Comparison of ENCODE assay signal across 16 cellular contexts in the genomic region with DNA sequence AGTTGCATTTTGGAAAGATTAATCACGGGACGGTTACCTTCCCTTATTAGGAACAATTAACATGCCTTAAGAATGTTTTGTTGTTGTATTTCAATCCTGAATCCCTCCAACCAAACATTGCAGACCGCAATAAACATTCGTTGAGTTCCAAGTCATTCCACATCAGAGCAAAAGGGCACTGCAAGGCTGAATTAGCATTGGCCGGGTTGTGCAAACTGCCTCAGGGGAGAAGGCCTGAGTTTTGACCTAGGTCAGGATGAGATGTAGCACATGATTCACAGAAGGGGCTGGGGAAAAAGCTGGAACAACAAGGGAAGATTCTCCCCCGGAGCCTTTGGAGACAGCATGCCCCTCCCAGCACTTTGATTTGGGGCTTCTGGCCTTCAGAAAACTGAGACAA.
A peak's percentile ranks its signal among the peaks of the same experiment; 100 is the strongest.
DNase-seq lines count a peak whose midpoint lies in the region; ATAC-seq and TF ChIP-seq lines count a peak whose summit lies in the region.
"Had no signal": no experiment of that assay in that cellular context is flagged by ENCODE, and none has a peak within 500 bp of the region (broad histone marks: within the 10 kb centered on the region; RNA-seq: fewer than 3 reads in every experiment).

No MANE protein-coding gene starts in this region.

- no peaks in the 10 kb centered on the region for H4K20me1 ChIP-seq in OCI-LY7 (ENCODE audit: insufficient read depth, low read length)

- H3K79me2 ChIP-seq in ACC112 (ENCODE audit: control insufficient read depth, insufficient read depth, low read length, unreplicated experiment) (no peaks in the 10 kb centered on the region), OCI-LY7 (ENCODE audit: insufficient read depth, low read depth, low read length) (no peaks in the 10 kb centered on the region)

- H3K9me3 Mint-ChIP-seq in HFFc6: no peaks in the 10 kb centered on the region
- H3K9me3 Mint-ChIP-seq: natural killer cell treated with Interleukin-12 subunit alpha and Interleukin-12 subunit beta and Interleukin-15 and Interleukin-18, amount 100 ng/mL, for 72 hours had no signal

- no peaks in the 10 kb centered on the region for H3K36me3 Mint-ChIP-seq in HFFc6 (ENCODE audit: low read depth)
- H3K36me3 Mint-ChIP-seq: natural killer cell treated with Interleukin-12 subunit alpha and Interleukin-12 subunit beta and Interleukin-15 and Interleukin-18, amount 100 ng/mL, for 72 hours had no signal

- H3K4me3 ChIP-seq in ACC112 (ENCODE audit: low read depth, low read length): no peak overlapping the region
- H3K4me3 ChIP-seq in suprapubic skin: no peak overlapping the region
- no peak overlapping the region for H3K4me3 ChIP-seq in OCI-LY7 (ENCODE audit: low read depth, low read length, poor library complexity, severe bottlenecking)

- H2AFZ ChIP-seq in ACC112 (ENCODE audit: low read length, unreplicated experiment) (peak overlapping the region; percentile 52), OCI-LY7 (ENCODE audit: low read length) (no peak overlapping the region)

- CTCF ChIA-PET in OCI-LY7 (lab: Charles Lee; ENCODE audit: unreplicated experiment): no interaction called here

- peak overlapping the region; percentile 75 for H3K4me3 Mint-ChIP-seq in HFFc6
- H3K4me3 Mint-ChIP-seq: natural killer cell treated with Interleukin-12 subunit alpha and Interleukin-12 subunit beta and Interleukin-15 and Interleukin-18, amount 100 ng/mL, for 72 hours had no signal

- H3K27me3 Mint-ChIP-seq in HFFc6 (ENCODE audit: insufficient read depth): no peaks in the 10 kb centered on the region; the same call in 1 of the 2 replicates

- H3K9me3 ChIP-seq in suprapubic skin (no peaks in the 10 kb centered on the region), OCI-LY7 (ENCODE audit: low read length) (no peaks in the 10 kb centered on the region)

- H3K4me2 ChIP-seq in OCI-LY7 (ENCODE audit: low read length): no peak overlapping the region

- H3K9me2 ChIP-seq in OCI-LY7 (ENCODE audit: insufficient read depth, low read length): no peaks in the 10 kb centered on the region

- DNase-seq in HFFc6 (peak; percentile 83), brain pericyte (ENCODE audit: low read depth, low spot score) (peak; percentile 67), mesenteric fat pad (ENCODE audit: low spot score) (peak; percentile 64), OCI-M1 (lab: John Stamatoyannopoulos, UW) (no peak), suprapubic skin (ENCODE audit: low spot score in 2 of 2) (no peak), OCI-LY7 (ENCODE audit: low spot score) (no peak)
- DNase-seq: activated CD4-positive, CD25-positive, alpha-beta regulatory T cell; COR-L47; erythroblast; left ventricle myocardium superior; NCI-H1105 treated with DMSO at 0.1 percent for 48 hours; stimulated activated naive CD4-positive, alpha-beta T cell; SW 1271 had no signal

- H3K27me3 ChIP-seq in ACC112 (ENCODE audit: insufficient read depth, low read length): no peaks in the 10 kb centered on the region
- H3K27me3 ChIP-seq in suprapubic skin: no peaks in the 10 kb centered on the region

- no TSS peak for BruUV-seq in OCI-LY7 (replicated peaks; lab: Mats Ljungman, UMichigan)

- peak overlapping the region; percentile 94 for H3K27ac Mint-ChIP-seq in HFFc6
- H3K27ac Mint-ChIP-seq: natural killer cell treated with Interleukin-12 subunit alpha and Interleukin-12 subunit beta and Interleukin-15 and Interleukin-18, amount 100 ng/mL, for 72 hours had no signal

- WGBS in suprapubic skin: 71% methylated on average over 6 of the region's 6 CpGs

- H3K4me1 ChIP-seq in ACC112 (ENCODE audit: control insufficient read depth, insufficient read depth, low read length, unreplicated experiment) (peaks cover 25% of the 10 kb centered on the region), suprapubic skin (peaks cover 3% of the 10 kb centered on the region), OCI-LY7 (ENCODE audit: insufficient read depth, low read length, poor library complexity, severe bottlenecking) (no peaks in the 10 kb centered on the region)

- no peak for TF ChIP-seq EP300 in suprapubic skin (IDR thresholded peaks at IDR 0.05)

- intact Hi-C loops in OCI-LY7 (cut with micrococcal nuclease; ENCODE audit: unreplicated experiment): no loop called here

- ATAC-seq in GM21786 (IDR thresholded peaks at IDR 0.05; ENCODE audit: unreplicated experiment): no peak
- ATAC-seq: left ventricle myocardium superior; natural killer cell treated with Interleukin-12 subunit alpha and Interleukin-12 subunit beta and Interleukin-15 and Interleukin-18, amount 100 ng/mL, for 72 hours had no signal

- no peak for TF ChIP-seq CTCF in HFFc6 (IDR thresholded peaks at IDR 0.05)
- no peak for TF ChIP-seq CTCF in suprapubic skin (IDR thresholded peaks at IDR 0.05)
- no peak for TF ChIP-seq CTCF in OCI-LY7 (conservative IDR thresholded peaks at IDR 0.05; ENCODE audit: low read length)

- POLR2A ChIA-PET in OCI-LY7 (lab: Charles Lee): no interaction called here

- H3K4me1 Mint-ChIP-seq in HFFc6 (ENCODE audit: low read depth): peaks cover 69% of the 10 kb centered on the region

- H3K27ac ChIP-seq in ACC112 (ENCODE audit: low read depth, low read length): peak overlapping the region; percentile 68
- H3K27ac ChIP-seq in suprapubic skin: no peak overlapping the region
- no peak overlapping the region for H3K27ac ChIP-seq in OCI-LY7 (ENCODE audit: low read depth, low read length, poor library complexity, severe bottlenecking)

- H3K36me3 ChIP-seq in ACC112 (ENCODE audit: insufficient read depth, low read length): no peaks in the 10 kb centered on the region
- H3K36me3 ChIP-seq in suprapubic skin: no peaks in the 10 kb centered on the region
- no peaks in the 10 kb centered on the region for H3K36me3 ChIP-seq in OCI-LY7 (ENCODE audit: insufficient read depth, low read length)

- no peak for TF ChIP-seq POLR2A in suprapubic skin (IDR thresholded peaks at IDR 0.05)

Comparison
In these comparisons a context has a peak if more than half of its experiments do, and no peak if none do; other contexts are left out.
1. DNase-seq: peak in HFFc6 (single experiment), brain pericyte (single experiment) and mesenteric fat pad (single experiment); none in OCI-M1 (single experiment), suprapubic skin (0 of 2) and OCI-LY7 (single experiment).